8 cellular contexts compared by ENCODE assay signal in genomic region chr1:108560143-108560429, GRCh38. TPM values are rescaled to one million over a fixed set of nuclear protein-coding genes. Genes with fewer than 3 reads are reported as not detected.
DNase-seq lines count a peak whose midpoint lies in the region; ATAC-seq and TF ChIP-seq lines count a peak whose summit lies in the region.

No MANE protein-coding gene starts in this region.

- 0% methylated on average over 22 of the region's 46 CpGs; no CpG with 5 or more reads in 1 of the 2 donors for whole genome bisulfite sequencing in body of pancreas, 2 donors
- WGBS in lung, 2 donors: 0% methylated on average over 27 to 46 of the region's 46 CpGs

- H3K27ac ChIP-seq in body of pancreas (peak overlapping the region in 3 of 4 donors; percentile 50 to 61 (median 54)), lung (ENCODE audit: low read depth in 1 of 2, low read length in 1 of 2) (peak overlapping the region; percentile 63 to 81), vagina (peak overlapping the region; percentile 79)

- H3K4me1 ChIP-seq in body of pancreas (peaks cover 21% of the 10 kb centered on the region), lung (ENCODE audit: control insufficient read depth in 2 of 2, insufficient read depth in 2 of 2, low read length in 2 of 2) (peaks cover 2 to 9% of the 10 kb centered on the region in 2 donors), vagina (peaks cover 25% of the 10 kb centered on the region)

- H3K4me3 ChIP-seq in AG10803 (ENCODE audit: low read length): peak overlapping the region; percentile 82
- H3K4me3 ChIP-seq in body of pancreas: peak overlapping the region; percentile 31 to 32
- peak overlapping the region; percentile 81 for H3K4me3 ChIP-seq in lung
- peak overlapping the region; percentile 67 to 69 for H3K4me3 ChIP-seq in vagina

- no peaks in the 10 kb centered on the region for H3K9me3 ChIP-seq in body of pancreas
- H3K9me3 ChIP-seq in lung (ENCODE audit: control insufficient read depth in 2 of 2, insufficient read depth in 1 of 2, low read length in 1 of 2): no peaks in the 10 kb centered on the region
- no peaks in the 10 kb centered on the region for H3K9me3 ChIP-seq in vagina

- DNase-seq in AG10803 (ENCODE audit: low read depth): no peak
- DNase-seq in body of pancreas: peak in 1 of 4 donors; percentile 35
- no peak for DNase-seq in lung (ENCODE audit: low spot score)
- DNase-seq in vagina (ENCODE audit: extremely low spot score in 2 of 2): no peak
- no peak for DNase-seq in NCI-H2081 treated with DMSO at 0.1 percent for 48 hours (lab: John Stamatoyannopoulos, UW)
- DNase-seq in NCI-H1105 (lab: John Stamatoyannopoulos, UW): no peak

- no peak for TF ChIP-seq POLR2A in body of pancreas (IDR thresholded peaks at IDR 0.05)
- no peak for TF ChIP-seq POLR2A in vagina (IDR thresholded peaks at IDR 0.05)

- H3K27me3 ChIP-seq in body of pancreas (no peaks in the 10 kb centered on the region), lung (ENCODE audit: control insufficient read depth, insufficient read depth) (no peaks in the 10 kb centered on the region), vagina (no peaks in the 10 kb centered on the region)

- ATAC-seq in GM19468 (IDR thresholded peaks at IDR 0.05; ENCODE audit: extremely low read depth, unreplicated experiment) (peak; percentile 7), HG03565 (IDR thresholded peaks at IDR 0.05; ENCODE audit: unreplicated experiment) (peak; percentile 15), body of pancreas (peak; percentile 57), lung (ENCODE audit: insufficient read depth, low FRiP score) (no peak)

- no peaks in the 10 kb centered on the region for H3K36me3 ChIP-seq in body of pancreas (replicated peaks in 1 of 2; ENCODE audit: insufficient read depth in 1 of 2, low read depth in 2 of 2)
- H3K36me3 ChIP-seq in lung (ENCODE audit: control insufficient read depth in 2 of 2, insufficient read depth in 2 of 2, low read length in 2 of 2): no peaks in the 10 kb centered on the region
- no peaks in the 10 kb centered on the region for H3K36me3 ChIP-seq in vagina

- no peak for TF ChIP-seq CTCF in AG10803 (conservative IDR thresholded peaks at IDR 0.05; ENCODE audit: low read length)
- no peak for TF ChIP-seq CTCF in body of pancreas (IDR thresholded peaks at IDR 0.05)
- no peak for TF ChIP-seq CTCF in lung (IDR thresholded peaks at IDR 0.05; ENCODE audit: control extremely low read depth, extremely low read depth)
- no peak for TF ChIP-seq CTCF in vagina (IDR thresholded peaks at IDR 0.05)

- intact Hi-C loops in body of pancreas (cut with DNase I): loop anchor here (10.0 kb wide), 1 partner anchor 45 kb away; no protein-coding TSS in a partner anchor
- intact Hi-C loops in vagina (cut with DNase I): loop anchor here (5.0 kb wide), 1 partner anchor 102 kb away; the partner anchor contains the start of gene HENMT1

RNA-seq across cellular contexts. Expression of gene EEIG2, which starts 0.2 kb away (rescaled TPM):
- total RNA-seq in body of pancreas (1 to 10 TPM; 7.0 to 9.2 TPM), lung (10 to 100 TPM; 14.8 to 24.6 TPM), vagina (11.5 TPM)
- polyA plus RNA-seq in lung: 1 to 10 TPM; 3.7 to 4.7 TPM

Comparison
In these comparisons a context has a peak if more than half of its experiments do, and no peak if none do; other contexts are left out.
1. H3K4me3 ChIP-seq: peak in every context shown above with its lines; median percentile 82 in AG10803; 81 in lung; 68 in vagina; 32 in body of pancreas.